25 cellular contexts compared by ENCODE assay signal in the genomic region with DNA sequence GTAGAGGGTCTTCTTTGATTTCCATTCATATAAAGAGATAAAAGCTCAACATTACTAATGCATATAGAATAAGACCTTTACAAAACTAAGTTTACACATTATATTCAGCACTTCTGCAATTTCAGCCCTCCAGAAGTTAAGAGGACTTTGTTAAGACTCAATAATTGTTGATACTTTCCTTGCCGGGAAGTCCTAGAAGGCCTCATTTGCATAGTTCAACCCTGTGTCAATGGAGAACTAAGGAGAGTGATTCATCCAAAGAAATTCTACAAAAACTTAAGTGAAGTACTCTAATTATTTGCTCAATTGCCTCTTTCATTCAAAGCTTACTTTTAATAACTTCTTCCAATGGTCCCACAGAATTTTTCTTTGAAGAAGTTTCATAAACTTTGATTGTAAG.
A peak's percentile ranks its signal among the peaks of the same experiment; 100 is the strongest.
DNase-seq lines count a peak whose midpoint lies in the region; ATAC-seq and TF ChIP-seq lines count a peak whose summit lies in the region.
"Had no signal": no experiment of that assay in that cellular context is flagged by ENCODE, and none has a peak within 500 bp of the region (broad histone marks: within the 10 kb centered on the region; RNA-seq: fewer than 3 reads in every experiment).

No MANE protein-coding gene starts in this region.

- H3K36me3 ChIP-seq in left lung = no peaks in the 10 kb centered on the region

- H3K27ac ChIP-seq in left lung = peak overlapping the region in 1 of 2 donors; percentile 26
- no peak overlapping the region for H3K27ac ChIP-seq in caudate nucleus (ENCODE audit: low read depth, low read length)
- H3K27ac ChIP-seq: body of pancreas had no signal

- H3K27me3 ChIP-seq in left lung = no peaks in the 10 kb centered on the region
- H3K27me3 ChIP-seq: body of pancreas had no signal

- H3K27me3 Mint-ChIP-seq in stimulated activated naive B cell treated with anti-CD40 and anti-IgM and Interleukin-4, amounts not matched to agents 10 μg/mL and 1 μg/mL and 100 μg/mL, for 72 hours = no peaks in the 10 kb centered on the region
- no peaks in the 10 kb centered on the region for H3K27me3 Mint-ChIP-seq in Calu3 (ENCODE audit: unreplicated experiment)

- TF ChIP-seq CTCF in choroid plexus epithelial cell (conservative IDR thresholded peaks at IDR 0.05; ENCODE audit: low read depth, low read length) (no peak), left lung (IDR thresholded peaks at IDR 0.05) (no peak), Calu3 (IDR thresholded peaks at IDR 0.05; ENCODE audit: unreplicated experiment) (no peak)

- no TSS peak for BruUV-seq in Calu3 (replicated peaks; lab: Mats Ljungman, UMichigan)

- H3K4me1 Mint-ChIP-seq in stimulated activated naive B cell treated with anti-CD40 and anti-IgM and Interleukin-4, amounts not matched to agents 10 μg/mL and 1 μg/mL and 100 μg/mL, for 72 hours = no peaks in the 10 kb centered on the region
- H3K4me1 Mint-ChIP-seq in Calu3 (ENCODE audit: low read depth, unreplicated experiment) = no peaks in the 10 kb centered on the region
- H3K4me1 Mint-ChIP-seq: activated T-helper 17 cell treated with anti-CD3 and anti-CD28 coated beads, Interleukin-2, amount 50 U/mL, for 72 hours had no signal

- peak; percentile 60 for DNase-seq in GM03348 (ENCODE audit: low spot score)
- peak; percentile 79 for DNase-seq in choroid plexus epithelial cell (ENCODE audit: low read depth)
- DNase-seq in left lung = no peak
- no peak for DNase-seq in stimulated activated naive B cell treated with anti-CD40 and anti-IgM and Interleukin-4, amounts not matched to agents 10 μg/mL and 1 μg/mL and 100 μg/mL, for 72 hours
- no peak for DNase-seq in Calu3
- DNase-seq in caudate nucleus (lab: John Stamatoyannopoulos, UW) = no peak
- DNase-seq in SIG-M5 treated with dmso at 0.1 percent for 504 hours (lab: John Stamatoyannopoulos, UW; ENCODE audit: unreplicated experiment) = no peak
- DNase-seq: activated CD4-positive, alpha-beta T cell treated with anti-CD3 and anti-CD28 coated beads, Interleukin-2, amount 50 U/mL, for 4 hours; activated CD8-positive, alpha-beta memory T cell treated with anti-CD3 and anti-CD28 coated beads, Interleukin-2, amount 50 U/mL, for 4 hours; AML-193; body of pancreas; cortex of kidney; DMS79 treated with DMSO at 0.1 percent for 48 hours; H9; KBM-7; left ventricle myocardium superior; NCI-H1694 treated with DMSO at 0.1 percent for 48 hours; NCI-H226; stimulated activated CD4-positive, alpha-beta T cell treated with anti-CD3 and anti-CD28 coated beads, Interleukin-2, amount 100 ng/mL, for 48 hours; stimulated activated naive CD4-positive, alpha-beta T cell; T-helper 9 cell had no signal

- H3K36me3 Mint-ChIP-seq in stimulated activated naive B cell treated with anti-CD40 and anti-IgM and Interleukin-4, amounts not matched to agents 10 μg/mL and 1 μg/mL and 100 μg/mL, for 72 hours = no peaks in the 10 kb centered on the region
- H3K36me3 Mint-ChIP-seq in Calu3 (ENCODE audit: insufficient read depth, unreplicated experiment) = no peaks in the 10 kb centered on the region

- peaks cover 0 to 3% of the 10 kb centered on the region in 2 donors for H3K9me3 ChIP-seq in left lung
- H3K9me3 ChIP-seq: body of pancreas had no signal

- no peak overlapping the region for H3K4me3 Mint-ChIP-seq in stimulated activated naive B cell treated with anti-CD40 and anti-IgM and Interleukin-4, amounts not matched to agents 10 μg/mL and 1 μg/mL and 100 μg/mL, for 72 hours
- no peak overlapping the region for H3K4me3 Mint-ChIP-seq in Calu3 (ENCODE audit: low read depth, unreplicated experiment)
- H3K4me3 Mint-ChIP-seq: activated T-helper 17 cell treated with anti-CD3 and anti-CD28 coated beads, Interleukin-2, amount 50 U/mL, for 72 hours; H9; WTC11 had no signal

- intact Hi-C loops in left lung (cut with DNase I) = no loop called here
- intact Hi-C loops in Calu3 (cut with micrococcal nuclease; ENCODE audit: unreplicated experiment) = no loop called here

- peaks cover 4 to 5% of the 10 kb centered on the region in 2 donors for H3K9me3 Mint-ChIP-seq in stimulated activated naive B cell treated with anti-CD40 and anti-IgM and Interleukin-4, amounts not matched to agents 10 μg/mL and 1 μg/mL and 100 μg/mL, for 72 hours
- peaks cover 16% of the 10 kb centered on the region for H3K9me3 Mint-ChIP-seq in Calu3 (ENCODE audit: low read depth, unreplicated experiment)
- H3K9me3 Mint-ChIP-seq: activated T-helper 17 cell treated with anti-CD3 and anti-CD28 coated beads, Interleukin-2, amount 50 U/mL, for 72 hours had no signal

- H3K27ac Mint-ChIP-seq in stimulated activated naive B cell treated with anti-CD40 and anti-IgM and Interleukin-4, amounts not matched to agents 10 μg/mL and 1 μg/mL and 100 μg/mL, for 72 hours = no peak overlapping the region
- no peak overlapping the region for H3K27ac Mint-ChIP-seq in Calu3 (ENCODE audit: unreplicated experiment)
- H3K27ac Mint-ChIP-seq: activated naive CD4-positive, alpha-beta T cell treated with anti-CD3 and anti-CD28 coated beads, Interleukin-2, amount 50 U/mL, for 72 hours; activated T-helper 17 cell treated with anti-CD3 and anti-CD28 coated beads, Interleukin-2, amount 50 U/mL, for 72 hours; H9; WTC11 had no signal

- peaks cover 0 to 4% of the 10 kb centered on the region in 2 donors for H3K4me1 ChIP-seq in left lung
- H3K4me1 ChIP-seq: body of pancreas had no signal

- ATAC-seq in left lung (peak; percentile 99), GM19328 (IDR thresholded peaks at IDR 0.05; ENCODE audit: unreplicated experiment) (no peak)
- peak; percentile 47 to 57 for ATAC-seq in stimulated activated naive B cell treated with anti-CD40 and anti-IgM and Interleukin-4, amounts not matched to agents 10 μg/mL and 1 μg/mL and 100 μg/mL, for 72 hours (replicated peaks)
- ATAC-seq: activated naive CD4-positive, alpha-beta T cell treated with anti-CD3 and anti-CD28 coated beads, Interleukin-2, amount 50 U/mL, for 72 hours; activated T-helper 17 cell treated with anti-CD3 and anti-CD28 coated beads, Interleukin-2, amount 50 U/mL, for 72 hours; body of pancreas; left ventricle myocardium superior; WTC11 had no signal

- CTCF ChIA-PET in Calu3 (lab: Charles Lee) = no interaction called here

- H3K4me3 ChIP-seq in choroid plexus epithelial cell (ENCODE audit: low read depth, low read length) = no peak overlapping the region
- no peak overlapping the region for H3K4me3 ChIP-seq in left lung
- H3K4me3 ChIP-seq: body of pancreas had no signal

Comparison
In these comparisons a context has a peak if more than half of its experiments do, and no peak if none do; other contexts are left out.
1. DNase-seq: peak in GM03348 (single experiment) and choroid plexus epithelial cell (single experiment); none in left lung (0 of 2), stimulated activated naive B cell treated with anti-CD40 and anti-IgM and Interleukin-4, amounts not matched to agents 10 μg/mL and 1 μg/mL and 100 μg/mL, for 72 hours (single experiment), Calu3 (single experiment), caudate nucleus (0 of 61) and SIG-M5 treated with dmso at 0.1 percent for 504 hours (single experiment).